9 cellular contexts compared by ENCODE assay signal in the genomic region with DNA sequence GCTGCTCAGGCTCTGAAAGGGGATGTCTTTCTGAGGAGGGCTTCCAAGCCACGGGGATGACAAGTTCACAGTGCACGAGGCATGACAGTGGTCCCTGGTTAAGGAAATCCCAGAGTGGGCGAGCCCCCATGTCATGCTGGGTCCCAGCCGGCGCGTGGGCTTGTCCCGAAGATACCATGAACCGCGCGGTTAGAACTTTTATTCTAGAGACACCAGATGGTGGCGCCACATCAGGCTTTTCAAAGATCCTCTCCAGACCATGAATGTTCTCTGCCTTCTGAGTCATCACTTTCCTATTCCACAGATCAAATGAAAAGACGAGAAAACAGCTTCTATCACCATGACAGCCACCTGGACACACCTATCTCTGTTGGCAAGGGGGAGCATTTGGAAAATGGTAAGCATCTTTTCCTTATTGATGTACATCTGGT.
DNase-seq lines count a peak whose midpoint lies in the region; ATAC-seq, FAIRE-seq and TF ChIP-seq lines count a peak whose summit lies in the region.
"Had no signal": no experiment of that assay in that cellular context is flagged by ENCODE, and none has a peak within 500 bp of the region (broad histone marks: within the 10 kb centered on the region; RNA-seq: fewer than 3 reads in every experiment).

No MANE protein-coding gene starts in this region.

- peak; percentile 81 for FAIRE-seq in keratinocyte (lab: Jason Lieb, UNC)

- H3K36me3 Mint-ChIP-seq in HFFc6 (ENCODE audit: low read depth): no peaks in the 10 kb centered on the region

- no peaks in the 10 kb centered on the region for H3K79me2 ChIP-seq in keratinocyte (ENCODE audit: control insufficient read depth, insufficient read depth, low read length)

- H3K27ac ChIP-seq in 22Rv1: no peak overlapping the region
- no peak overlapping the region for H3K27ac ChIP-seq in keratinocyte (ENCODE audit: control insufficient read depth, insufficient read depth, low read length)
- H3K27ac ChIP-seq: SJSA1 had no signal

- H3K4me3 Mint-ChIP-seq in HFFc6: no peak overlapping the region

- H3K4me3 ChIP-seq in astrocyte of the spinal cord (ENCODE audit: low read depth, low read length) (no peak overlapping the region), keratinocyte (ENCODE audit: control insufficient read depth in 2 of 3, extremely low read depth in 1 of 3, insufficient read depth in 2 of 3, low read depth in 1 of 3, low read length in 3 of 3) (no peak overlapping the region)
- H3K4me3 ChIP-seq: SJSA1 had no signal

- no peak for ATAC-seq in HG02798 (IDR thresholded peaks at IDR 0.05; ENCODE audit: poor library complexity, unreplicated experiment)
- ATAC-seq in HG03442 (IDR thresholded peaks at IDR 0.05; ENCODE audit: unreplicated experiment): no peak

- H3K4me2 ChIP-seq in keratinocyte (ENCODE audit: control insufficient read depth, extremely low read depth, insufficient read depth, low read depth, low read length): no peak overlapping the region

- H3K27me3 ChIP-seq in keratinocyte (ENCODE audit: control insufficient read depth, extremely low read depth, insufficient read depth, low read length): peaks cover 23% of the 10 kb centered on the region
- H3K27me3 ChIP-seq: SJSA1 had no signal

- H3K4me1 ChIP-seq in keratinocyte (ENCODE audit: control insufficient read depth, extremely low read depth, insufficient read depth, low read length): peaks cover 12% of the 10 kb centered on the region
- H3K4me1 ChIP-seq: SJSA1 had no signal

- peaks cover 43% of the 10 kb centered on the region for H3K9me3 Mint-ChIP-seq in HFFc6

- no peaks in the 10 kb centered on the region for H3K36me3 ChIP-seq in keratinocyte (ENCODE audit: control insufficient read depth in 2 of 2, extremely low read depth in 1 of 2, insufficient read depth in 2 of 2, low read length in 2 of 2)
- H3K36me3 ChIP-seq: SJSA1 had no signal

- peaks cover 5% of the 10 kb centered on the region for H3K27me3 Mint-ChIP-seq in HFFc6 (ENCODE audit: insufficient read depth)

- H3K27ac Mint-ChIP-seq in HFFc6: no peak overlapping the region

- H3K9me3 ChIP-seq in keratinocyte (ENCODE audit: control insufficient read depth, low read depth, low read length): no peaks in the 10 kb centered on the region
- H3K9me3 ChIP-seq: SJSA1 had no signal

- H2AFZ ChIP-seq in keratinocyte (ENCODE audit: control insufficient read depth, low read length): no peak overlapping the region

- DNase-seq in HFFc6 (no peak), astrocyte of the spinal cord (ENCODE audit: low read depth, low spot score) (peak; percentile 49), keratinocyte (ENCODE audit: low read depth, low spot score) (no peak), SHP77 treated with DMSO at 0.1 percent for 48 hours (lab: John Stamatoyannopoulos, UW) (no peak), NCI-H748 (lab: John Stamatoyannopoulos, UW; ENCODE audit: unreplicated experiment) (no peak)

- no peaks in the 10 kb centered on the region for H3K4me1 Mint-ChIP-seq in HFFc6 (ENCODE audit: low read depth)

- peak; percentile 24; the same call in 1 of the 2 replicates for TF ChIP-seq CTCF in 22Rv1 (IDR thresholded peaks at IDR 0.05)
- TF ChIP-seq CTCF in HFFc6 (IDR thresholded peaks at IDR 0.05): peak; percentile 35; the same call in 1 of the 2 replicates
- peak; percentile 37 for TF ChIP-seq CTCF in astrocyte of the spinal cord (IDR thresholded peaks at IDR 0.05; ENCODE audit: low read depth, low read length)
- TF ChIP-seq CTCF in keratinocyte (optimal IDR thresholded peaks at IDR 0.05 in 1 of 3, IDR thresholded peaks at IDR 0.05 in 1 of 3, conservative IDR thresholded peaks at IDR 0.05 in 1 of 3; ENCODE audit: extremely low read depth in 1 of 3, insufficient read depth in 2 of 3, low read length in 3 of 3): peak; percentile 45 to 60 (median 51)

- H3K9ac ChIP-seq in keratinocyte (ENCODE audit: control insufficient read depth, extremely low read depth, insufficient read depth, low read length): no peak overlapping the region

- H4K20me1 ChIP-seq in keratinocyte (ENCODE audit: control insufficient read depth, extremely low read depth, insufficient read depth, low read length): no peaks in the 10 kb centered on the region

- H3K9me1 ChIP-seq in keratinocyte (ENCODE audit: control insufficient read depth, extremely low read depth, insufficient read depth, low read length): no peaks in the 10 kb centered on the region

- in situ Hi-C loops in astrocyte of the spinal cord (cut with HindIII; ENCODE audit: low sequenced_read_pairs): no loop called here

- dilution Hi-C loops in keratinocyte (cut with MboI; ENCODE audit: extremely low pct_ligation_motif_present, low sequenced_read_pairs): no loop called here
